Comparison of ENCODE assay signal across 1 cellular context in the genomic region with DNA sequence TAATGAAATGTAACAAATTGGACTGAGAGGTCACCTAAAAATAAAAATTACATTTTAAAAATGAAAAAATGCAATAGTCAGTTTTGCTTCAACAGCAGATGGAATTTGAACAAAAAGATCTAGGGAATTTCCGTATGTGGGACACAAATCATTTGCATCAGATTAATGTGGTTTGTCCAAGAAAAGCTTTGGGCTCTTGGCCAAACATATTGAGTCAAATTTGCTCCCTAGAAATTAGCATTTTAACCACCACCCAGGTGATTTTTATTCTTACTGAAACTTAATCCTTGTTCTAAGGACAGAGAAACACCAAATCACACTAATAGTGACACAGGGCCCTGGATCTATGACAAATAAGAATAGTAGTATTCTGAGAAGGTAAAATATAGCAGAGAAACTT.
TF ChIP-seq lines count a peak whose summit lies in the region.

No MANE protein-coding gene starts in this region.

TF ChIP-seq in GM12878, 131 proteins besides CTCF, POLR2A, EP300 and RAD21 (continued from another document):
- TF ChIP-seq, protein P1, sequence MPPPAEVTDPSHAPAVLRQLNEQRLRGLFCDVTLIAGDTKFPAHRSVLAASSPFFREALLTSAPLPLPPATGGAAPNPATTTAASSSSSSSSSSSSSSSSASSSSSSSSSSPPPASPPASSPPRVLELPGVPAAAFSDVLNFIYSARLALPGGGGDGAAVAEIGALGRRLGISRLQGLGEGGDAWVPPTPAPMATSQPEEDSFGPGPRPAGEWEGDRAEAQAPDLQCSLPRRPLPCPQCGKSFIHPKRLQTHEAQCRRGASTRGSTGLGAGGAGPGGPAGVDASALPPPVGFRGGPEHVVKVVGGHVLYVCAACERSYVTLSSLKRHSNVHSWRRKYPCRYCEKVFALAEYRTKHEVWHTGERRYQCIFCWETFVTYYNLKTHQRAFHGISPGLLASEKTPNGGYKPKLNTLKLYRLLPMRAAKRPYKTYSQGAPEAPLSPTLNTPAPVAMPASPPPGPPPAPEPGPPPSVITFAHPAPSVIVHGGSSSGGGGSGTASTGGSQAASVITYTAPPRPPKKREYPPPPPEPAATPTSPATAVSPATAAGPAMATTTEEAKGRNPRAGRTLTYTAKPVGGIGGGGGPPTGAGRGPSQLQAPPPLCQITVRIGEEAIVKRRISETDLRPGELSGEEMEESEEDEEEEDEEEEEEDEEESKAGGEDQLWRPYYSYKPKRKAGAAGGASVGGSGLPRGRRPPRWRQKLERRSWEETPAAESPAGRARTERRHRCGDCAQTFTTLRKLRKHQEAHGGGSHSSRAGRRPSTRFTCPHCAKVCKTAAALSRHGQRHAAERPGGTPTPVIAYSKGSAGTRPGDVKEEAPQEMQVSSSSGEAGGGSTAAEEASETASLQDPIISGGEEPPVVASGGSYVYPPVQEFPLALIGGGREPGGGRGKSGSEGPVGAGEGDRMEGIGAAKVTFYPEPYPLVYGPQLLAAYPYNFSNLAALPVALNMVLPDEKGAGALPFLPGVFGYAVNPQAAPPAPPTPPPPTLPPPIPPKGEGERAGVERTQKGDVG (CRISPR knock-in tag; IDR thresholded peaks at IDR 0.05), result no peak
- TF ChIP-seq MEF2A (IDR thresholded peaks at IDR 0.05; ENCODE audit: insufficient read depth, low read depth, low read length) (0 out of 2 replicates have a peak, but pooled peaks have one; percentile 32), MAX (IDR thresholded peaks at IDR 0.05; ENCODE audit: low read depth, low read length) (no peak), ZSCAN29 (IDR thresholded peaks at IDR 0.05) (no peak), PRDM15 (CRISPR knock-in tag; IDR thresholded peaks at IDR 0.05) (no peak), RELA (IDR thresholded peaks at IDR 0.05; ENCODE audit: borderline replicate concordance, partially characterized antibody) (no peak), USF2 (IDR thresholded peaks at IDR 0.05; ENCODE audit: borderline replicate concordance, low read depth, low read length) (no peak), STAT1 (conservative IDR thresholded peaks at IDR 0.05) (no peak), E4F1 (IDR thresholded peaks at IDR 0.05; ENCODE audit: borderline replicate concordance, partially characterized antibody) (no peak), TARDBP (IDR thresholded peaks at IDR 0.05; ENCODE audit: borderline replicate concordance) (no peak), HDAC6 (IDR thresholded peaks at IDR 0.05; ENCODE audit: unreplicated experiment) (no peak), YBX1 (IDR thresholded peaks at IDR 0.05) (no peak), POU2F2 (IDR thresholded peaks at IDR 0.05; ENCODE audit: borderline replicate concordance, low read depth, low read length) (no peak), JUNB (IDR thresholded peaks at IDR 0.05) (peak; percentile 23; the same call in 1 of the 2 replicates)
- TF ChIP-seq, protein P2, sequence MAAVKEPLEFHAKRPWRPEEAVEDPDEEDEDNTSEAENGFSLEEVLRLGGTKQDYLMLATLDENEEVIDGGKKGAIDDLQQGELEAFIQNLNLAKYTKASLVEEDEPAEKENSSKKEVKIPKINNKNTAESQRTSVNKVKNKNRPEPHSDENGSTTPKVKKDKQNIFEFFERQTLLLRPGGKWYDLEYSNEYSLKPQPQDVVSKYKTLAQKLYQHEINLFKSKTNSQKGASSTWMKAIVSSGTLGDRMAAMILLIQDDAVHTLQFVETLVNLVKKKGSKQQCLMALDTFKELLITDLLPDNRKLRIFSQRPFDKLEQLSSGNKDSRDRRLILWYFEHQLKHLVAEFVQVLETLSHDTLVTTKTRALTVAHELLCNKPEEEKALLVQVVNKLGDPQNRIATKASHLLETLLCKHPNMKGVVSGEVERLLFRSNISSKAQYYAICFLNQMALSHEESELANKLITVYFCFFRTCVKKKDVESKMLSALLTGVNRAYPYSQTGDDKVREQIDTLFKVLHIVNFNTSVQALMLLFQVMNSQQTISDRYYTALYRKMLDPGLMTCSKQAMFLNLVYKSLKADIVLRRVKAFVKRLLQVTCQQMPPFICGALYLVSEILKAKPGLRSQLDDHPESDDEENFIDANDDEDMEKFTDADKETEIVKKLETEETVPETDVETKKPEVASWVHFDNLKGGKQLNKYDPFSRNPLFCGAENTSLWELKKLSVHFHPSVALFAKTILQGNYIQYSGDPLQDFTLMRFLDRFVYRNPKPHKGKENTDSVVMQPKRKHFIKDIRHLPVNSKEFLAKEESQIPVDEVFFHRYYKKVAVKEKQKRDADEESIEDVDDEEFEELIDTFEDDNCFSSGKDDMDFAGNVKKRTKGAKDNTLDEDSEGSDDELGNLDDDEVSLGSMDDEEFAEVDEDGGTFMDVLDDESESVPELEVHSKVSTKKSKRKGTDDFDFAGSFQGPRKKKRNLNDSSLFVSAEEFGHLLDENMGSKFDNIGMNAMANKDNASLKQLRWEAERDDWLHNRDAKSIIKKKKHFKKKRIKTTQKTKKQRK (IDR thresholded peaks at IDR 0.05; ENCODE audit: low read depth, low read length), result no peak
